In genomic region chr12:70891059-70891632, GRCh38 we compare ENCODE assay signal across 5 cellular contexts. TPM values are rescaled to one million over a fixed set of nuclear protein-coding genes. Genes with fewer than 3 reads are reported as not detected.
"Had no signal": no experiment of that assay in that cellular context is flagged by ENCODE, and none has a peak within 500 bp of the region (broad histone marks: within the 10 kb centered on the region; RNA-seq: fewer than 3 reads in every experiment).

No MANE protein-coding gene starts in this region.

- DNase-seq: H9, HCEC 1CT, KBM-7 had no signal

- H3K4me3 ChIP-seq: GM23338 had no signal

RNA-seq across cellular contexts. Expression of gene PTPRR, which starts 29.4 kb away (rescaled TPM):
- polyA plus RNA-seq: IgD-negative memory B cell had no signal
